4 cellular contexts compared by ENCODE assay signal in genomic region chr1:216908116-216908515, GRCh38.
"Had no signal": no experiment of that assay in that cellular context is flagged by ENCODE, and none has a peak within 500 bp of the region (broad histone marks: within the 10 kb centered on the region; RNA-seq: fewer than 3 reads in every experiment).

No MANE protein-coding gene starts in this region.

- DNase-seq: GM23248, H9, HCEC 1CT, IMR-90 had no signal

- H3K27ac ChIP-seq: GM23248 had no signal

- H3K9me3 Mint-ChIP-seq: H9 had no signal

- H3K4me3 ChIP-seq: GM23248 had no signal

- H2AFZ ChIP-seq: GM23248 had no signal

- H3K27ac Mint-ChIP-seq: H9 had no signal

- H3K4me3 Mint-ChIP-seq: H9 had no signal

- H3K9ac ChIP-seq: GM23248 had no signal
